ENCODE assay signal across 8 cellular contexts in the genomic region with DNA sequence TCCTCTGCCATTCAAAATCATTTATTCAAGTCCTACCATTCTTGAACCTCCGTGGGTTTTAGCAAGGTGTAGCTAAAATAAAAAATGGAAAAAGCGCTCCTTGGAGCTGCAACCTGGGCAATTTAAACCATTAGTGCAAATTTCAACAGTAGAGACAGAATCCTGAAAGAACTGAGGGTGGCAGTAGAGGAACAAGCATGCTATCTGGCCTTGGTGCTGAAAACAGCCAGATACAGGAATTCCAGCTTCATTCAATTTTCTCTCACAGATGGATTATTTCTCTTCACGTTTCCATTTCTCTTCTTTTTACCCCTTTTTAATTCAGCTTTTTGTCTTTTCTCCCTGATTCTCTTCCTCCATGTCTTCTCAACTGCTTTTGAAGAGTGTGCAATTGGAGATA.
DNase-seq lines count a peak whose midpoint lies in the region; ATAC-seq and TF ChIP-seq lines count a peak whose summit lies in the region.

No MANE protein-coding gene starts in this region.

- 20 to 29% (median 23%) methylated on average over 3 of the region's 3 CpGs for WGBS in heart left ventricle, 4 donors

- TF ChIP-seq POLR2A in heart left ventricle (IDR thresholded peaks at IDR 0.05): no peak
- no peak for TF ChIP-seq POLR2A in vagina (IDR thresholded peaks at IDR 0.05)

- H3K36me3 Mint-ChIP-seq in activated naive CD8-positive, alpha-beta T cell treated with anti-CD3 and anti-CD28 coated beads for 36 hours: peaks cover 2% of the 10 kb centered on the region

- H3K36me3 ChIP-seq in heart left ventricle (no peaks in the 10 kb centered on the region), vagina (no peaks in the 10 kb centered on the region)

- peaks cover 0 to 2% (median 0%) of the 10 kb centered on the region in 12 donors for H3K9me3 ChIP-seq in heart left ventricle
- H3K9me3 ChIP-seq in vagina: no peaks in the 10 kb centered on the region

- DNase-seq in heart left ventricle: no peak
- DNase-seq in left ventricle myocardium superior: no peak
- DNase-seq in SK-MEL-5 (ENCODE audit: low read depth, low spot score): peak; percentile 44
- peak; percentile 8 for DNase-seq in hepatic stellate cell (ENCODE audit: low spot score)
- no peak for DNase-seq in vagina (ENCODE audit: extremely low spot score in 2 of 2)
- no peak for DNase-seq in activated naive CD8-positive, alpha-beta T cell treated with anti-CD3 and anti-CD28 coated beads for 36 hours

- H3K4me1 Mint-ChIP-seq in activated naive CD8-positive, alpha-beta T cell treated with anti-CD3 and anti-CD28 coated beads for 36 hours: peaks cover 33% of the 10 kb centered on the region

- peaks cover 18% of the 10 kb centered on the region for H3K27me3 Mint-ChIP-seq in activated naive CD8-positive, alpha-beta T cell treated with anti-CD3 and anti-CD28 coated beads for 36 hours

- H3K4me3 ChIP-seq in heart left ventricle: no peak overlapping the region
- H3K4me3 ChIP-seq in vagina: no peak overlapping the region

- peaks cover 0 to 3% (median 0%) of the 10 kb centered on the region in 9 donors for H3K27me3 ChIP-seq in heart left ventricle
- H3K27me3 ChIP-seq in vagina: no peaks in the 10 kb centered on the region

- no peak overlapping the region for H3K27ac Mint-ChIP-seq in activated naive CD8-positive, alpha-beta T cell treated with anti-CD3 and anti-CD28 coated beads for 36 hours

- H3K9me3 Mint-ChIP-seq in activated naive CD8-positive, alpha-beta T cell treated with anti-CD3 and anti-CD28 coated beads for 36 hours: peaks cover 1% of the 10 kb centered on the region

- no peak overlapping the region for H3K4me3 Mint-ChIP-seq in activated naive CD8-positive, alpha-beta T cell treated with anti-CD3 and anti-CD28 coated beads for 36 hours

- H3K4me1 ChIP-seq in heart left ventricle (no peaks in the 10 kb centered on the region), vagina (no peaks in the 10 kb centered on the region)

- ATAC-seq in heart left ventricle: no peak
- ATAC-seq in left ventricle myocardium superior: no peak
- no peak for ATAC-seq in GM19467 (IDR thresholded peaks at IDR 0.05; ENCODE audit: unreplicated experiment)
- ATAC-seq in HG03196 (IDR thresholded peaks at IDR 0.05; ENCODE audit: unreplicated experiment): no peak

- in situ Hi-C loops in SK-MEL-5 (cut with HindIII; ENCODE audit: low pct_unique_long_range_greater_than_20kb, low sequenced_read_pairs): no loop called here

- H3K27ac ChIP-seq in heart left ventricle (no peak overlapping the region), vagina (no peak overlapping the region)

- intact Hi-C loops in heart left ventricle (cut with DNase I) (loop anchor here in 1 of 10 donors (10.0 kb wide), 1 partner anchor 678 kb away; no protein-coding TSS in a partner anchor), left ventricle myocardium superior (cut with micrococcal nuclease) (no loop called here), vagina (cut with DNase I) (no loop called here)

- peak in 8 of 12 donors; percentile 20 to 52 (median 41) for TF ChIP-seq CTCF in heart left ventricle (IDR thresholded peaks at IDR 0.05)
- TF ChIP-seq CTCF in vagina (IDR thresholded peaks at IDR 0.05): peak in 2 of 3 experiments; percentile 28 to 41

Comparison
In these comparisons a context has a peak if more than half of its experiments do, and no peak if none do; other contexts are left out.
1. DNase-seq: peak in SK-MEL-5 (single experiment) and hepatic stellate cell (single experiment); none in heart left ventricle (0 of 5), left ventricle myocardium superior (single experiment), vagina (0 of 2) and activated naive CD8-positive, alpha-beta T cell treated with anti-CD3 and anti-CD28 coated beads for 36 hours (single experiment).